Comparison of ENCODE assay signal across 7 cellular contexts in the genomic region with DNA sequence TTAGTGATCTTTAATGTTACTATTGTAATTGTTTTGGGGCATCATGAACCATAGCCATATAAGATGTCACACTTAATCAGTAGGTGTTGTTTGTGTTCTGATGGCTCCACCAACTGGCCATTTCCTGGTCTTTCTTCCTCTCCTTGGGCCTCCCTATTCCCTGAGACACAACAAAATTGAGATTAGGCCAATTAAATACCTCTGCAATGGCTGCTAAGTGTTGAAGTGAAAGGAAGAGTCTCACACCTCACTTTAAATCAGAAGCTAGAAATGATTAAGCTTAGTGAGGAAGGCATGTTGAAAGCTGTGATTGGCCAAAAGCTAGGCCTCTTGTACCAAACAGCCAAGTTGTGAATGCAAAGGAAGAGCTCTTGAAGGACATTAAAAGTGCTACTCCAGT. TPM values are rescaled to one million over a fixed set of nuclear protein-coding genes. Genes with fewer than 3 reads are reported as not detected.
DNase-seq lines count a peak whose midpoint lies in the region; ATAC-seq and TF ChIP-seq lines count a peak whose summit lies in the region.

No MANE protein-coding gene starts in this region.

- H3K9me2 ChIP-seq in Loucy (replicated peaks; ENCODE audit: low read depth, low read length), result no peaks in the 10 kb centered on the region

- H3K9ac ChIP-seq in Loucy (ENCODE audit: low read depth, low read length, poor library complexity, severe bottlenecking) (no peak overlapping the region), mesendoderm (ENCODE audit: low read length) (no peak overlapping the region)

- no peak overlapping the region for H2BK15ac ChIP-seq in mesendoderm (replicated peaks; ENCODE audit: low read depth)

- no peaks in the 10 kb centered on the region for H3K27me3 ChIP-seq in Loucy (ENCODE audit: insufficient read depth, low read length, poor library complexity, severe bottlenecking)
- no peaks in the 10 kb centered on the region for H3K27me3 ChIP-seq in body of pancreas
- no peaks in the 10 kb centered on the region for H3K27me3 ChIP-seq in mesendoderm (ENCODE audit: insufficient read depth, low read length, poor library complexity)

- no peaks in the 10 kb centered on the region for H3K4me1 ChIP-seq in Loucy (ENCODE audit: insufficient read depth, low read length, poor library complexity, severe bottlenecking)
- peaks cover 30% of the 10 kb centered on the region for H3K4me1 ChIP-seq in body of pancreas
- peaks cover 4% of the 10 kb centered on the region for H3K4me1 ChIP-seq in mesendoderm (ENCODE audit: control insufficient read depth, low read depth, low read length)

- no peaks in the 10 kb centered on the region for H3K79me1 ChIP-seq in mesendoderm (ENCODE audit: low read length)

- no peak overlapping the region for H3K56ac ChIP-seq in mesendoderm (ENCODE audit: low read length)

- no peak for TF ChIP-seq POLR2A in body of pancreas (IDR thresholded peaks at IDR 0.05)

- peaks cover 6% of the 10 kb centered on the region; the same call in 1 of the 2 replicates for H3K36me3 ChIP-seq in Loucy (ENCODE audit: insufficient read depth, low read length)
- H3K36me3 ChIP-seq in body of pancreas (replicated peaks in 1 of 2; ENCODE audit: insufficient read depth in 1 of 2, low read depth in 2 of 2), result no peaks in the 10 kb centered on the region
- H3K36me3 ChIP-seq in mesendoderm (ENCODE audit: control insufficient read depth, insufficient read depth, low read length), result no peaks in the 10 kb centered on the region

- peaks cover 52% of the 10 kb centered on the region for H4K20me1 ChIP-seq in Loucy (ENCODE audit: insufficient read depth, low read length, poor library complexity, severe bottlenecking)

- no peak overlapping the region for H4K5ac ChIP-seq in mesendoderm (ENCODE audit: low read length)

- TF ChIP-seq CTCF in GM12873 (IDR thresholded peaks at IDR 0.05; ENCODE audit: insufficient read depth, low read depth, low read length, missing control alignments) (peak; percentile 30), Loucy (conservative IDR thresholded peaks at IDR 0.05; ENCODE audit: low read length) (peak; percentile 62), body of pancreas (IDR thresholded peaks at IDR 0.05) (peak in 5 of 7 experiments; percentile 16 to 42 (median 40))

- H3K4ac ChIP-seq in mesendoderm (ENCODE audit: low read depth, low read length), result no peak overlapping the region

- no peak for ATAC-seq in body of pancreas
- ATAC-seq in HG03457 (IDR thresholded peaks at IDR 0.05; ENCODE audit: unreplicated experiment), result no peak

- DNase-seq in body of pancreas, result peak; percentile 18 to 29 (median 24)
- peak; percentile 95 for DNase-seq in mesendoderm
- DNase-seq in LoVo (ENCODE audit: low spot score), result no peak
- no peak for DNase-seq in NCI-H2107 (lab: John Stamatoyannopoulos, UW)

- H3K79me2 ChIP-seq in Loucy (ENCODE audit: insufficient read depth, low read length) (peaks cover 75% of the 10 kb centered on the region), mesendoderm (ENCODE audit: control insufficient read depth, insufficient read depth, low read length) (peaks cover under 1% of the 10 kb centered on the region)

- no peaks in the 10 kb centered on the region for H3K9me3 ChIP-seq in Loucy (ENCODE audit: insufficient read depth, low read depth, low read length)
- no peaks in the 10 kb centered on the region for H3K9me3 ChIP-seq in body of pancreas

- H3K4me3 ChIP-seq in Loucy (ENCODE audit: low read length, poor library complexity, severe bottlenecking) (no peak overlapping the region), body of pancreas (no peak overlapping the region), mesendoderm (ENCODE audit: low read length) (no peak overlapping the region)

- no peak overlapping the region for H2AFZ ChIP-seq in Loucy (ENCODE audit: low read length)

- intact Hi-C loops in body of pancreas (cut with DNase I), result no loop called here

- H4K8ac ChIP-seq in mesendoderm (ENCODE audit: low read depth, low read length), result no peak overlapping the region

- H3F3A ChIP-seq in Loucy (ENCODE audit: low read depth), result no peaks in the 10 kb centered on the region

- H3K18ac ChIP-seq in mesendoderm (ENCODE audit: low read length), result no peak overlapping the region

- H2BK5ac ChIP-seq in mesendoderm (ENCODE audit: low read length), result no peak overlapping the region

- no peak overlapping the region for H2AK5ac ChIP-seq in mesendoderm (ENCODE audit: low read length)

- H3K23ac ChIP-seq in mesendoderm (ENCODE audit: low read length), result no peak overlapping the region

- H3K4me2 ChIP-seq in Loucy (ENCODE audit: low read depth, low read length, poor library complexity, severe bottlenecking), result no peak overlapping the region
- H3K4me2 ChIP-seq in mesendoderm (ENCODE audit: low read length), result no peak overlapping the region

- no peak overlapping the region for H2BK120ac ChIP-seq in mesendoderm (ENCODE audit: low read depth, low read length)

- H3K27ac ChIP-seq in body of pancreas (no peak overlapping the region), mesendoderm (ENCODE audit: low read depth, low read length) (peak overlapping the region; percentile 16)

RNA-seq across cellular contexts. Expression of a gene that starts 30.7 kb away (rescaled TPM):
- total RNA-seq in body of pancreas, result 10 to 100 TPM; 30.3 to 32.7 TPM
- polyA plus RNA-seq in mesendoderm (2013, experiment 1 of 2), result 23.7 TPM
- polyA plus RNA-seq in mesendoderm (2013, experiment 2 of 2), result 23.2 TPM

Comparison
In these comparisons a context has a peak if more than half of its experiments do, and no peak if none do; other contexts are left out.
1. DNase-seq: peak in body of pancreas (4 of 4) and mesendoderm (single experiment); none in LoVo (single experiment) and NCI-H2107 (single experiment).
2. Peak in every context shown above with its lines, with median percentiles within 50 percentile points of each other: CTCF ChIP-seq.